Comparison of ENCODE assay signal across 24 cellular contexts in genomic region chr6:1244278-1244677, GRCh38.
DNase-seq lines count a peak whose midpoint lies in the region; ATAC-seq, FAIRE-seq and TF ChIP-seq lines count a peak whose summit lies in the region.
"Had no signal": no experiment of that assay in that cellular context is flagged by ENCODE, and none has a peak within 500 bp of the region (broad histone marks: within the 10 kb centered on the region; RNA-seq: fewer than 3 reads in every experiment).

No MANE protein-coding gene starts in this region.

- 47% methylated on average over 5 of the region's 5 CpGs for WGBS in A549 (ENCODE audit: missing lambda C conversion rate)
- no CpG with 5 or more reads among the region's 5 CpGs for WGBS in IMR-90 (ENCODE audit: extremely low coverage in 2 of 2, insufficient read length in 1 of 2), 2 experiments
- no CpG with 5 or more reads among the region's 5 CpGs for WGBS in neuronal stem cell (ENCODE audit: extremely low coverage in 2 of 2, insufficient read length in 2 of 2, insufficient replicate concordance in 1 of 2), 2 donors

- no peak overlapping the region for H4K5ac ChIP-seq in IMR-90 (ENCODE audit: low read depth, low read length)

- no peak overlapping the region for H3K27ac Mint-ChIP-seq in activated CD4-positive, alpha-beta T cell treated with anti-CD3 and anti-CD28 coated beads, Interleukin-2, amount 10 ng/mL, durations not matched to agents 24 days and 14 days
- H3K27ac Mint-ChIP-seq in activated naive CD4-positive, alpha-beta T cell treated with anti-CD3 and anti-CD28 coated beads, Interleukin-2, amount 10 ng/mL, durations not matched to agents 7 days and 5 days = no peak overlapping the region
- H3K27ac Mint-ChIP-seq: B cell; CD4-positive, alpha-beta T cell; CD8-positive, alpha-beta T cell had no signal

- H3K18ac ChIP-seq in IMR-90 (ENCODE audit: low read depth, low read length) = no peak overlapping the region
- H3K18ac ChIP-seq in neuronal stem cell (ENCODE audit: low read length) = no peak overlapping the region

- ATAC-seq in A549 (no peak), IMR-90 (ENCODE audit: low read depth) (no peak)
- ATAC-seq: CD8-positive, alpha-beta T cell; GM12878 had no signal

- H2BK120ac ChIP-seq in IMR-90 (ENCODE audit: low read depth, low read length) (no peak overlapping the region), neuronal stem cell (ENCODE audit: low read depth, low read length) (no peak overlapping the region)

- no peaks in the 10 kb centered on the region for H3K36me3 Mint-ChIP-seq in activated CD4-positive, alpha-beta T cell treated with anti-CD3 and anti-CD28 coated beads, Interleukin-2, amount 10 ng/mL, durations not matched to agents 24 days and 14 days (ENCODE audit: low read depth)
- no peaks in the 10 kb centered on the region for H3K36me3 Mint-ChIP-seq in activated naive CD4-positive, alpha-beta T cell treated with anti-CD3 and anti-CD28 coated beads, Interleukin-2, amount 10 ng/mL, durations not matched to agents 7 days and 5 days
- H3K36me3 Mint-ChIP-seq: CD8-positive, alpha-beta T cell had no signal

- H3K36me3 ChIP-seq in IMR-90 (ENCODE audit: control insufficient read depth, insufficient read depth, low read length) (no peaks in the 10 kb centered on the region), neuronal stem cell (replicated peaks in 1 of 2; ENCODE audit: control insufficient read depth in 2 of 2, insufficient read depth in 2 of 2, low read length in 2 of 2) (no peaks in the 10 kb centered on the region), skeletal muscle satellite cell (ENCODE audit: insufficient read depth, low read length) (no peaks in the 10 kb centered on the region)
- H3K36me3 ChIP-seq: BLaER1 treated with 17β-estradiol and CSF1 and Interleukin-3, amounts not matched to agents 10 nM and 100 nM had no signal

- POLR2A ChIA-PET in A549 (lab: Yijun Ruan, JAX) = no interaction called here
- POLR2A ChIA-PET in IMR-90 (lab: Charles Lee; ENCODE audit: unreplicated experiment) = no interaction called here

- CTCF ChIA-PET in A549 (lab: Yijun Ruan, JAX) (no interaction called here), IMR-90 (lab: Yijun Ruan, JAX) (no interaction called here)
- CTCF ChIA-PET in activated naive CD4-positive, alpha-beta T cell treated with anti-CD3 and anti-CD28 coated beads, Interleukin-2, amount 10 ng/mL, durations not matched to agents 7 days and 5 days (lab: Charles Lee) = no interaction called here

- H3K27me3 ChIP-seq in IMR-90 (ENCODE audit: control insufficient read depth, insufficient read depth, low read length) (no peaks in the 10 kb centered on the region; the same call in 1 of the 2 replicates), neuronal stem cell (ENCODE audit: control insufficient read depth in 3 of 3, insufficient read depth in 3 of 3, low read depth in 1 of 3, low read length in 3 of 3) (peaks cover 0 to 6% (median 0%) of the 10 kb centered on the region in 3 experiments), skeletal muscle satellite cell (ENCODE audit: control insufficient read depth, insufficient read depth, low read length) (no peaks in the 10 kb centered on the region)
- H3K27me3 ChIP-seq: BLaER1 treated with 17β-estradiol and CSF1 and Interleukin-3, amounts not matched to agents 10 nM and 100 nM had no signal

- H2BK15ac ChIP-seq in IMR-90 (ENCODE audit: low read depth, low read length) (no peak overlapping the region), neuronal stem cell (ENCODE audit: low read length) (peak overlapping the region; percentile 22)

- H3K4ac ChIP-seq in IMR-90 (ENCODE audit: low read depth, low read length) (no peak overlapping the region), neuronal stem cell (ENCODE audit: low read length) (no peak overlapping the region)

- no peaks in the 10 kb centered on the region for H3K27me3 Mint-ChIP-seq in activated CD4-positive, alpha-beta T cell treated with anti-CD3 and anti-CD28 coated beads, Interleukin-2, amount 10 ng/mL, durations not matched to agents 24 days and 14 days
- H3K27me3 Mint-ChIP-seq in activated naive CD4-positive, alpha-beta T cell treated with anti-CD3 and anti-CD28 coated beads, Interleukin-2, amount 10 ng/mL, durations not matched to agents 7 days and 5 days = peaks cover 14% of the 10 kb centered on the region

- no TSS peak for BruUV-seq in IMR-90 (replicated peaks; lab: Mats Ljungman, UMichigan)

- H2AFZ ChIP-seq in IMR-90 (replicated peaks; ENCODE audit: low read length, poor library complexity) (no peak overlapping the region), neuronal stem cell (ENCODE audit: low read length) (no peak overlapping the region)

- no peak for TF ChIP-seq EP300 in A549 (IDR thresholded peaks at IDR 0.05)

- H2BK5ac ChIP-seq in IMR-90 (ENCODE audit: low read depth, low read length, poor library complexity, severe bottlenecking) (no peak overlapping the region), neuronal stem cell (ENCODE audit: low read length) (no peak overlapping the region)

- no peak overlapping the region for H2BK20ac ChIP-seq in IMR-90 (ENCODE audit: low read depth, low read length)

- TF ChIP-seq CTCF in A549 (IDR thresholded peaks at IDR 0.05) (no peak), IMR-90 (conservative IDR thresholded peaks at IDR 0.05; ENCODE audit: low read depth, low read length) (no peak), GM20000 (IDR thresholded peaks at IDR 0.05; ENCODE audit: extremely low read depth, missing control alignments) (no peak)

- H3K56ac ChIP-seq in IMR-90 (ENCODE audit: extremely low read depth, insufficient read depth, low read length) = no peak overlapping the region

- no peak overlapping the region for H2AK5ac ChIP-seq in IMR-90 (ENCODE audit: low read depth, low read length)
- no peak overlapping the region for H2AK5ac ChIP-seq in neuronal stem cell (ENCODE audit: low read depth, low read length)

- dilution Hi-C loops in IMR-90 (cut with HindIII; ENCODE audit: low sequenced_read_pairs, unreplicated experiment) = no loop called here

- H3K4me3 Mint-ChIP-seq in activated CD4-positive, alpha-beta T cell treated with anti-CD3 and anti-CD28 coated beads, Interleukin-2, amount 10 ng/mL, durations not matched to agents 24 days and 14 days = no peak overlapping the region
- no peak overlapping the region for H3K4me3 Mint-ChIP-seq in activated naive CD4-positive, alpha-beta T cell treated with anti-CD3 and anti-CD28 coated beads, Interleukin-2, amount 10 ng/mL, durations not matched to agents 7 days and 5 days
- H3K4me3 Mint-ChIP-seq: B cell; CD4-positive, alpha-beta T cell; CD8-positive, alpha-beta T cell had no signal

- no peak overlapping the region for H2BK12ac ChIP-seq in neuronal stem cell (ENCODE audit: low read length)

- intact Hi-C loops in IMR-90 (cut with micrococcal nuclease) = no loop called here
- intact Hi-C loops in activated CD4-positive, alpha-beta T cell treated with anti-CD3 and anti-CD28 coated beads, Interleukin-2, amount 10 ng/mL, durations not matched to agents 24 days and 14 days (cut with micrococcal nuclease) = no loop called here

- H3K4me1 ChIP-seq in A549 = no peaks in the 10 kb centered on the region
- peaks cover 7% of the 10 kb centered on the region; the same call in 1 of the 2 replicates for H3K4me1 ChIP-seq in IMR-90 (ENCODE audit: control insufficient read depth, insufficient read depth, low read length)
- H3K4me1 ChIP-seq in neuronal stem cell (ENCODE audit: control insufficient read depth in 2 of 2, insufficient read depth in 1 of 2, low read depth in 1 of 2, low read length in 2 of 2) = no peaks in the 10 kb centered on the region
- H3K4me1 ChIP-seq in skeletal muscle satellite cell (ENCODE audit: control insufficient read depth, insufficient read depth, low read length) = peaks cover 7% of the 10 kb centered on the region
- H3K4me1 ChIP-seq: BLaER1 treated with 17β-estradiol and CSF1 and Interleukin-3, amounts not matched to agents 10 nM and 100 nM; Caco-2 had no signal

- FAIRE-seq in A549 (lab: Jason Lieb, UNC) = no peak
- FAIRE-seq: A204.1, D721Med, G401.6, GM12878, GM12892, GM18507 had no signal

- H3K4me1 Mint-ChIP-seq in activated CD4-positive, alpha-beta T cell treated with anti-CD3 and anti-CD28 coated beads, Interleukin-2, amount 10 ng/mL, durations not matched to agents 24 days and 14 days = no peaks in the 10 kb centered on the region
- H3K4me1 Mint-ChIP-seq in activated naive CD4-positive, alpha-beta T cell treated with anti-CD3 and anti-CD28 coated beads, Interleukin-2, amount 10 ng/mL, durations not matched to agents 7 days and 5 days = no peaks in the 10 kb centered on the region
- H3K4me1 Mint-ChIP-seq: B cell had no signal

- H3K9me1 ChIP-seq in IMR-90 (ENCODE audit: insufficient read depth, low read length) = peaks cover 12% of the 10 kb centered on the region

- H3K27ac ChIP-seq in A549 = no peak overlapping the region
- no peak overlapping the region for H3K27ac ChIP-seq in IMR-90 (ENCODE audit: insufficient read depth, low read length)
- no peak overlapping the region for H3K27ac ChIP-seq in neuronal stem cell (replicated peaks; ENCODE audit: low read length)
- H3K27ac ChIP-seq: BLaER1 treated with 17β-estradiol and CSF1 and Interleukin-3, amounts not matched to agents 10 nM and 100 nM; C4-2B had no signal

- TF ChIP-seq RAD21 in A549 (conservative IDR thresholded peaks at IDR 0.05 in 1 of 2, IDR thresholded peaks at IDR 0.05 in 1 of 2) = no peak
- TF ChIP-seq RAD21 in IMR-90 (IDR thresholded peaks at IDR 0.05; ENCODE audit: low read length) = no peak

- H4K91ac ChIP-seq in IMR-90 (ENCODE audit: insufficient read depth, low read depth, low read length) (no peak overlapping the region), neuronal stem cell (ENCODE audit: low read depth, low read length, poor library complexity) (no peak overlapping the region)

- no peak for DNase-seq in A549 (ENCODE audit: low read depth in 1 of 2, low spot score in 1 of 2)
- DNase-seq in IMR-90 = no peak
- no peak for DNase-seq in neuronal stem cell (ENCODE audit: low spot score)
- no peak for DNase-seq in activated CD4-positive, alpha-beta T cell treated with anti-CD3 and anti-CD28 coated beads, Interleukin-2, amount 10 ng/mL, durations not matched to agents 24 days and 14 days
- DNase-seq in GM20000 (ENCODE audit: low spot score) = no peak
- DNase-seq in activated naive CD4-positive, alpha-beta T cell treated with anti-CD3 and anti-CD28 coated beads, Interleukin-2, amount 10 ng/mL, durations not matched to agents 7 days and 5 days = no peak
- DNase-seq: 8988T; AML-193; Caco-2; Calu3; CD4-positive, alpha-beta T cell; CD8-positive, alpha-beta T cell; DMS79 treated with DMSO at 0.1 percent for 48 hours; GF-D8 had no signal

- in situ Hi-C loops in IMR-90 (cut with MboI; ENCODE audit: low sequenced_read_pairs) = no loop called here

- H3K14ac ChIP-seq in IMR-90 (replicated peaks; ENCODE audit: low read depth, low read length) (no peak overlapping the region), neuronal stem cell (ENCODE audit: low read length) (no peak overlapping the region)

- H3K9ac ChIP-seq in IMR-90 (ENCODE audit: low read depth, low read length) = no peak overlapping the region
- H3K9ac ChIP-seq in neuronal stem cell (ENCODE audit: low read depth, low read length, poor library complexity) = no peak overlapping the region
- H3K9ac ChIP-seq in skeletal muscle satellite cell (ENCODE audit: low read depth, low read length) = peak overlapping the region; percentile 55
- H3K9ac ChIP-seq: BLaER1 treated with 17β-estradiol and CSF1 and Interleukin-3, amounts not matched to agents 10 nM and 100 nM had no signal

- H3K9me3 ChIP-seq in A549 (no peaks in the 10 kb centered on the region), IMR-90 (ENCODE audit: control insufficient read depth, insufficient read depth, low read length) (no peaks in the 10 kb centered on the region), neuronal stem cell (replicated peaks in 1 of 2; ENCODE audit: control insufficient read depth in 2 of 2, insufficient read depth in 1 of 2, low read depth in 1 of 2, low read length in 2 of 2) (no peaks in the 10 kb centered on the region), skeletal muscle satellite cell (replicated peaks; ENCODE audit: low read length) (no peaks in the 10 kb centered on the region)

- H2AK9ac ChIP-seq in IMR-90 (replicated peaks; ENCODE audit: low read depth, low read length, poor library complexity) = no peak overlapping the region

- H3K4me2 ChIP-seq in A549 (no peak overlapping the region), IMR-90 (ENCODE audit: low read depth, low read length) (no peak overlapping the region), neuronal stem cell (ENCODE audit: insufficient read depth, low read length, poor library complexity, severe bottlenecking) (no peak overlapping the region), skeletal muscle satellite cell (ENCODE audit: low read length) (no peak overlapping the region)
- H3K4me2 ChIP-seq: BLaER1 treated with 17β-estradiol and CSF1 and Interleukin-3, amounts not matched to agents 10 nM and 100 nM had no signal

- H4K8ac ChIP-seq in IMR-90 (ENCODE audit: low read depth in 2 of 2, low read length in 2 of 2) (no peak overlapping the region), neuronal stem cell (ENCODE audit: low read depth, low read length) (no peak overlapping the region)

- H3K9me3 Mint-ChIP-seq in activated CD4-positive, alpha-beta T cell treated with anti-CD3 and anti-CD28 coated beads, Interleukin-2, amount 10 ng/mL, durations not matched to agents 24 days and 14 days = no peaks in the 10 kb centered on the region
- H3K9me3 Mint-ChIP-seq in activated naive CD4-positive, alpha-beta T cell treated with anti-CD3 and anti-CD28 coated beads, Interleukin-2, amount 10 ng/mL, durations not matched to agents 7 days and 5 days = no peaks in the 10 kb centered on the region
- H3K9me3 Mint-ChIP-seq: CD4-positive, alpha-beta T cell; CD8-positive, alpha-beta T cell had no signal

- H3K79me1 ChIP-seq in IMR-90 (ENCODE audit: low read depth in 1 of 2, low read length in 2 of 2) = no peaks in the 10 kb centered on the region
- H3K79me1 ChIP-seq in neuronal stem cell (ENCODE audit: low read depth, low read length) = no peaks in the 10 kb centered on the region

- H3K4me3 ChIP-seq in A549 = no peak overlapping the region
- no peak overlapping the region for H3K4me3 ChIP-seq in IMR-90 (ENCODE audit: insufficient read depth, low read depth, low read length)
- no peak overlapping the region for H3K4me3 ChIP-seq in neuronal stem cell (ENCODE audit: low read length in 2 of 2)
- no peak overlapping the region for H3K4me3 ChIP-seq in skeletal muscle satellite cell (ENCODE audit: low read length)
- H3K4me3 ChIP-seq: BLaER1 treated with 17β-estradiol and CSF1 and Interleukin-3, amounts not matched to agents 10 nM and 100 nM; GM12878 had no signal

- TF ChIP-seq POLR2A in A549 (IDR thresholded peaks at IDR 0.05; ENCODE audit: low read length) = no peak
- no peak for TF ChIP-seq POLR2A in IMR-90 (IDR thresholded peaks at IDR 0.05; ENCODE audit: low read depth, low read length)

- no peaks in the 10 kb centered on the region for H4K20me1 ChIP-seq in IMR-90 (ENCODE audit: insufficient read depth, low read length)
- H4K20me1 ChIP-seq: BLaER1 treated with 17β-estradiol and CSF1 and Interleukin-3, amounts not matched to agents 10 nM and 100 nM had no signal

- H3K23ac ChIP-seq in IMR-90 (ENCODE audit: low read depth, low read length) (no peak overlapping the region), neuronal stem cell (ENCODE audit: low read depth, low read length, poor library complexity) (no peak overlapping the region)
